In the genomic region with DNA sequence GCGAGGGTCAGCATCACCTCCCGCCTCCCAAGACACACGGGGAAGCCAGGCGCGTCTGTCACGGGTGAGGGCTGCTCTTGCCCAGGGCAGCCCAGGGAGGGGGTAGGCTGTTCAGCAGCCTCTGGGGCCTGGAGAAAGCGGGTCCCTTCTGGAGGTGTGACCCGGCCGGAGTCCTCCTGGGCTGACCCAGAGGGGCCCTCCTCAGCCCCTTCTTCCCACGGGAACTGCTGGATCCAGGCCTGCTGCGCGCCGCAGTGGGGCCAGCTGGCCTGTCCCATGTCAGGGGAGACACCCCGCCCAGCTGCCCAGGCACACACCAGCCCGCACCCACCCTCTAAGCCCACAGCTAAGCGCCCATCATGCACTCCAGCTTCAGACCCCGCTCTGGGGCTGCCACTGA, we compare ENCODE assay signal across 26 cellular contexts. TPM values are rescaled to one million over a fixed set of nuclear protein-coding genes. Genes with fewer than 3 reads are reported as not detected.
DNase-seq lines count a peak whose midpoint lies in the region; ATAC-seq and TF ChIP-seq lines count a peak whose summit lies in the region.
"Had no signal": no experiment of that assay in that cellular context is flagged by ENCODE, and none has a peak within 500 bp of the region (broad histone marks: within the 10 kb centered on the region; RNA-seq: fewer than 3 reads in every experiment).

No MANE protein-coding gene starts in this region.

- peaks cover 0 to 3% of the 10 kb centered on the region in 2 donors for H3K4me1 ChIP-seq in left lung

- no peak overlapping the region for H3K4me3 ChIP-seq in left lung
- H3K4me3 ChIP-seq: body of pancreas, dorsolateral prefrontal cortex, GM23248, heart right ventricle, Peyer's patch had no signal

- no peak overlapping the region for H3K27ac ChIP-seq in left lung
- H3K27ac ChIP-seq: body of pancreas, dorsolateral prefrontal cortex, GM23248, heart right ventricle, Peyer's patch had no signal

- POLR2A ChIA-PET in activated CD4-positive, alpha-beta T cell treated with anti-CD3 and anti-CD28 coated beads, Interleukin-2, amount 10 ng/mL, durations not matched to agents 7 days and 5 days (lab: Charles Lee): no interaction called here
- POLR2A ChIA-PET in T-cell (lab: Charles Lee): no interaction called here

- no peak for DNase-seq in activated CD4-positive, alpha-beta T cell treated with anti-CD3 and anti-CD28 coated beads, Interleukin-2, amount 10 ng/mL, durations not matched to agents 7 days and 5 days
- no peak for DNase-seq in activated CD4-positive, alpha-beta T cell treated with anti-CD3 and anti-CD28 coated beads, Interleukin-2, amount 50 U/mL, for 48 hours
- DNase-seq in T-helper 17 cell (no peak), left lung (peak; percentile 22 to 54), type B pancreatic cell (ENCODE audit: extremely low spot score, unreplicated experiment) (peak; percentile 62), T-cell (no peak)
- DNase-seq: activated CD4-positive, alpha-beta T cell treated with anti-CD3 and anti-CD28 coated beads for 1 hour; activated T-cell treated with anti-CD3 and anti-CD28 coated beads, Interleukin-2, amount 50 U/mL, for 4 hours; cerebellar nuclear complex; DMS 273 treated with DMSO at 0.1 percent for 48 hours; dorsolateral prefrontal cortex; EL; GM23248; heart right ventricle; kidney; midbrain; naive B cell; NCI-H446; NCI-H748 treated with DMSO at 0.1 percent for 48 hours; Peyer's patch; SHP77; stimulated activated naive B cell treated with anti-CD40 and anti-IgM and Interleukin-4, amounts not matched to agents 10 μg/mL and 1 μg/mL and 100 μg/mL, for 72 hours had no signal

- TF ChIP-seq CTCF in left lung (IDR thresholded peaks at IDR 0.05): no peak
- TF ChIP-seq CTCF in type B pancreatic cell (conservative IDR thresholded peaks at IDR 0.05): no peak

- no peaks in the 10 kb centered on the region for H3K36me3 ChIP-seq in left lung
- H3K36me3 ChIP-seq: heart right ventricle, Peyer's patch had no signal

- intact Hi-C loops in left lung (cut with DNase I): no loop called here

- peak overlapping the region; percentile 21 for H3K27ac Mint-ChIP-seq in activated CD4-positive, alpha-beta T cell treated with anti-CD3 and anti-CD28 coated beads, Interleukin-2, amount 10 ng/mL, durations not matched to agents 7 days and 5 days
- H3K27ac Mint-ChIP-seq in T-helper 17 cell (peak overlapping the region; percentile 54), type B pancreatic cell (no peak overlapping the region), T-cell (no peak overlapping the region)
- H3K27ac Mint-ChIP-seq: naive B cell; stimulated activated naive B cell treated with anti-CD40 and anti-IgM and Interleukin-4, amounts not matched to agents 10 μg/mL and 1 μg/mL and 100 μg/mL, for 72 hours had no signal

- H3K4me3 Mint-ChIP-seq in activated CD4-positive, alpha-beta T cell treated with anti-CD3 and anti-CD28 coated beads, Interleukin-2, amount 10 ng/mL, durations not matched to agents 7 days and 5 days: no peak overlapping the region
- H3K4me3 Mint-ChIP-seq in T-helper 17 cell: no peak overlapping the region
- no peak overlapping the region for H3K4me3 Mint-ChIP-seq in type B pancreatic cell
- peak overlapping the region in 1 of 3 donors; percentile 81 for H3K4me3 Mint-ChIP-seq in T-cell
- H3K4me3 Mint-ChIP-seq: stimulated activated naive B cell treated with anti-CD40 and anti-IgM and Interleukin-4, amounts not matched to agents 10 μg/mL and 1 μg/mL and 100 μg/mL, for 72 hours had no signal

- ATAC-seq in T-helper 17 cell: no peak
- no peak for ATAC-seq in left lung
- no peak for ATAC-seq in HG03460 (IDR thresholded peaks at IDR 0.05; ENCODE audit: unreplicated experiment)
- ATAC-seq in T-cell (replicated peaks in 1 of 4): no peak
- no peak for ATAC-seq in GM21423 (IDR thresholded peaks at IDR 0.05; ENCODE audit: unreplicated experiment)
- ATAC-seq: body of pancreas had no signal

- H3K9me3 Mint-ChIP-seq in activated CD4-positive, alpha-beta T cell treated with anti-CD3 and anti-CD28 coated beads, Interleukin-2, amount 10 ng/mL, durations not matched to agents 7 days and 5 days: no peaks in the 10 kb centered on the region
- H3K9me3 Mint-ChIP-seq in type B pancreatic cell (no peaks in the 10 kb centered on the region), T-cell (no peaks in the 10 kb centered on the region)
- H3K9me3 Mint-ChIP-seq: activated T-cell treated with anti-CD3 and anti-CD28 coated beads, Interleukin-2, amount 50 U/mL, for 4 hours; naive B cell had no signal

- CTCF ChIA-PET in activated CD4-positive, alpha-beta T cell treated with anti-CD3 and anti-CD28 coated beads, Interleukin-2, amount 10 ng/mL, durations not matched to agents 7 days and 5 days (lab: Charles Lee): no interaction called here
- CTCF ChIA-PET in T-cell (lab: Charles Lee): no interaction called here

- peaks cover 8% of the 10 kb centered on the region for H3K27me3 Mint-ChIP-seq in activated CD4-positive, alpha-beta T cell treated with anti-CD3 and anti-CD28 coated beads, Interleukin-2, amount 10 ng/mL, durations not matched to agents 7 days and 5 days
- peaks cover 25% of the 10 kb centered on the region for H3K27me3 Mint-ChIP-seq in T-helper 17 cell
- peaks cover 20% of the 10 kb centered on the region for H3K27me3 Mint-ChIP-seq in type B pancreatic cell
- H3K27me3 Mint-ChIP-seq in T-cell: peaks cover 0 to 2% of the 10 kb centered on the region in 2 donors

- H3K9me3 ChIP-seq in T-helper 17 cell (ENCODE audit: control insufficient read depth, low read length, poor library complexity, severe bottlenecking) (no peaks in the 10 kb centered on the region), left lung (no peaks in the 10 kb centered on the region)
- H3K9me3 ChIP-seq: body of pancreas, heart right ventricle, Peyer's patch had no signal

- peaks cover 0 to 57% of the 10 kb centered on the region in 2 donors for H3K27me3 ChIP-seq in left lung
- H3K27me3 ChIP-seq: body of pancreas, Peyer's patch had no signal

- H3K36me3 Mint-ChIP-seq in activated CD4-positive, alpha-beta T cell treated with anti-CD3 and anti-CD28 coated beads, Interleukin-2, amount 10 ng/mL, durations not matched to agents 7 days and 5 days (ENCODE audit: low read depth): no peaks in the 10 kb centered on the region
- H3K36me3 Mint-ChIP-seq in T-helper 17 cell (ENCODE audit: low read depth) (no peaks in the 10 kb centered on the region), type B pancreatic cell (no peaks in the 10 kb centered on the region), T-cell (no peaks in the 10 kb centered on the region)
- H3K36me3 Mint-ChIP-seq: CD4-positive, CD25-positive, alpha-beta regulatory T cell; naive B cell; stimulated activated naive B cell treated with anti-CD40 and anti-IgM and Interleukin-4, amounts not matched to agents 10 μg/mL and 1 μg/mL and 100 μg/mL, for 72 hours had no signal

- peaks cover 10% of the 10 kb centered on the region for H3K4me1 Mint-ChIP-seq in activated CD4-positive, alpha-beta T cell treated with anti-CD3 and anti-CD28 coated beads, Interleukin-2, amount 10 ng/mL, durations not matched to agents 7 days and 5 days
- H3K4me1 Mint-ChIP-seq in T-helper 17 cell (peaks cover 14% of the 10 kb centered on the region), type B pancreatic cell (ENCODE audit: unreplicated experiment) (no peaks in the 10 kb centered on the region), T-cell (peaks cover 11 to 14% (median 14%) of the 10 kb centered on the region in 3 donors)

RNA-seq across cellular contexts. Expression of gene INSIG1, which starts 41.8 kb away (rescaled TPM):
- total RNA-seq in activated CD4-positive, alpha-beta T cell treated with anti-CD3 and anti-CD28 coated beads, Interleukin-2, amount 10 ng/mL, durations not matched to agents 7 days and 5 days: 10 to 100 TPM; 69.3 to 71.2 TPM
- total RNA-seq in T-helper 17 cell (10 to 100 TPM; 53.3 to 55.1 TPM), left lung (100 to 1,000 TPM in 1 of 2 donors, 10 to 100 TPM in 1; 64.9 to 170 TPM), type B pancreatic cell (ENCODE audit: low replicate concordance) (38.2 and 55.2 TPM in 2 replicates), T-cell (10 to 100 TPM; 38.0 to 47.3 (median 42.4) TPM)

Comparison
In these comparisons a context has a peak if more than half of its experiments do, and no peak if none do; other contexts are left out.
1. DNase-seq: peak in left lung (2 of 2) and type B pancreatic cell (single experiment); none in activated CD4-positive, alpha-beta T cell treated with anti-CD3 and anti-CD28 coated beads, Interleukin-2, amount 10 ng/mL, durations not matched to agents 7 days and 5 days (single experiment), activated CD4-positive, alpha-beta T cell treated with anti-CD3 and anti-CD28 coated beads, Interleukin-2, amount 50 U/mL, for 48 hours (0 of 2), T-helper 17 cell (0 of 3) and T-cell (0 of 34).
2. H3K27ac Mint-ChIP-seq: peak in activated CD4-positive, alpha-beta T cell treated with anti-CD3 and anti-CD28 coated beads, Interleukin-2, amount 10 ng/mL, durations not matched to agents 7 days and 5 days (single experiment) and T-helper 17 cell (single experiment); none in type B pancreatic cell (single experiment) and T-cell (0 of 2).